12 cellular contexts compared by ENCODE assay signal in genomic region chr2:55158111-55158814, GRCh38.
DNase-seq lines count a peak whose midpoint lies in the region; ATAC-seq and TF ChIP-seq lines count a peak whose summit lies in the region.
"Had no signal": no experiment of that assay in that cellular context is flagged by ENCODE, and none has a peak within 500 bp of the region (broad histone marks: within the 10 kb centered on the region; RNA-seq: fewer than 3 reads in every experiment).

No MANE protein-coding gene starts in this region.

- CTCF ChIA-PET in Caco-2 (lab: Charles Lee) = interaction anchor here (0.7 to 1.3 kb wide), 2 partner anchors 108 to 231 kb away, joined by 3 read pairs; partner anchors contain the start of gene RTN4
- CTCF ChIA-PET in T-cell (lab: Charles Lee) = interaction anchor here (0.6 to 1.3 kb wide), 2 partner anchors 8 to 10 kb away, joined by 3 to 5 read pairs; no protein-coding TSS in a partner anchor

- BruUV-seq in Caco-2 (replicated peaks; lab: Mats Ljungman, UMichigan) = no TSS peak

- H3K9me3 ChIP-seq in Caco-2 = no peaks in the 10 kb centered on the region
- H3K9me3 ChIP-seq in OCI-LY3 (ENCODE audit: insufficient read depth, low read length) = no peaks in the 10 kb centered on the region
- H3K9me3 ChIP-seq in esophagus (ENCODE audit: control insufficient read depth in 2 of 2, insufficient read depth in 1 of 2, low read depth in 1 of 2, low read length in 1 of 2) = no peaks in the 10 kb centered on the region
- H3K9me3 ChIP-seq in skeletal muscle tissue (ENCODE audit: control insufficient read depth in 3 of 3, low read length in 3 of 3) = no peaks in the 10 kb centered on the region
- H3K9me3 ChIP-seq in ovary = no peaks in the 10 kb centered on the region
- H3K9me3 ChIP-seq: SJSA1 had no signal

- no peak overlapping the region for H3K9ac ChIP-seq in OCI-LY3 (ENCODE audit: low read length)
- no peak overlapping the region for H3K9ac ChIP-seq in skeletal muscle tissue (ENCODE audit: low read depth in 1 of 3, low read length in 3 of 3)

- H3K4me1 Mint-ChIP-seq in Caco-2 (ENCODE audit: low read depth, unreplicated experiment) (peaks cover 51% of the 10 kb centered on the region), T-cell (peaks cover 5 to 13% (median 9%) of the 10 kb centered on the region in 3 donors)

- H3K36me3 ChIP-seq in Caco-2 (ENCODE audit: control insufficient read depth, insufficient read depth, low read length) = no peaks in the 10 kb centered on the region
- no peaks in the 10 kb centered on the region for H3K36me3 ChIP-seq in OCI-LY3 (replicated peaks; ENCODE audit: low read depth, low read length)
- no peaks in the 10 kb centered on the region for H3K36me3 ChIP-seq in esophagus (ENCODE audit: control insufficient read depth in 2 of 2, insufficient read depth in 2 of 2, low read length in 1 of 2)
- H3K36me3 ChIP-seq in skeletal muscle tissue (ENCODE audit: control insufficient read depth in 3 of 3, insufficient read depth in 3 of 3, low read length in 3 of 3) = no peaks in the 10 kb centered on the region
- no peaks in the 10 kb centered on the region for H3K36me3 ChIP-seq in ovary
- H3K36me3 ChIP-seq: SJSA1, WERI-Rb-1 had no signal

- H3K79me2 ChIP-seq in OCI-LY3 (ENCODE audit: low read length) = no peaks in the 10 kb centered on the region

- H3K27me3 Mint-ChIP-seq in Caco-2 (ENCODE audit: insufficient read depth, unreplicated experiment) (no peaks in the 10 kb centered on the region), T-cell (peaks cover 0 to 2% of the 10 kb centered on the region in 2 donors)

- no peak for ATAC-seq in HG03457 (IDR thresholded peaks at IDR 0.05; ENCODE audit: unreplicated experiment)
- no peak for ATAC-seq in GM19351 (IDR thresholded peaks at IDR 0.05; ENCODE audit: unreplicated experiment)
- no peak for ATAC-seq in T-cell (replicated peaks in 1 of 4)

- H3K27me3 ChIP-seq in Caco-2 (replicated peaks; ENCODE audit: control insufficient read depth, insufficient read depth, low read length) (no peaks in the 10 kb centered on the region), OCI-LY3 (ENCODE audit: low read depth, low read length) (no peaks in the 10 kb centered on the region), esophagus (ENCODE audit: control insufficient read depth in 1 of 2, insufficient read depth in 2 of 2, low read length in 2 of 2) (no peaks in the 10 kb centered on the region), skeletal muscle tissue (ENCODE audit: control insufficient read depth in 3 of 3, insufficient read depth in 3 of 3, low read length in 3 of 3) (no peaks in the 10 kb centered on the region), ovary (no peaks in the 10 kb centered on the region)
- H3K27me3 ChIP-seq: foreskin keratinocyte, SJSA1 had no signal

- peak overlapping the region; percentile 32 for H3K4me2 ChIP-seq in OCI-LY3 (ENCODE audit: low read length)

- H3K9me3 Mint-ChIP-seq in Caco-2 (ENCODE audit: unreplicated experiment) (no peaks in the 10 kb centered on the region), T-cell (no peaks in the 10 kb centered on the region)

- POLR2A ChIA-PET in Caco-2 (lab: Charles Lee) = no interaction called here
- POLR2A ChIA-PET in T-cell (lab: Charles Lee) = no interaction called here

- no peak for TF ChIP-seq EP300 in ovary (IDR thresholded peaks at IDR 0.05)

- H3K27ac ChIP-seq in OCI-LY3 (ENCODE audit: low read length) = no peak overlapping the region
- peak overlapping the region; percentile 0 to 72 for H3K27ac ChIP-seq in esophagus (ENCODE audit: low read depth in 2 of 2, low read length in 1 of 2)
- H3K27ac ChIP-seq in skeletal muscle tissue (ENCODE audit: low read depth, low read length) = peak overlapping the region; percentile 70
- H3K27ac ChIP-seq in ovary = no peak overlapping the region
- H3K27ac ChIP-seq: foreskin keratinocyte, WERI-Rb-1 had no signal

- H3K4me3 Mint-ChIP-seq in Caco-2 (ENCODE audit: unreplicated experiment) (peak overlapping the region; percentile 34), T-cell (no peak overlapping the region)

- no peak overlapping the region for H3K4me3 ChIP-seq in Caco-2 (ENCODE audit: low read depth, low read length)
- H3K4me3 ChIP-seq in OCI-LY3 (ENCODE audit: low read length) = no peak overlapping the region
- H3K4me3 ChIP-seq in esophagus (ENCODE audit: low read depth in 1 of 2, low read length in 2 of 2) = no peak overlapping the region
- H3K4me3 ChIP-seq in skeletal muscle tissue (ENCODE audit: low read length in 3 of 3) = no peak overlapping the region
- no peak overlapping the region for H3K4me3 ChIP-seq in ovary
- H3K4me3 ChIP-seq: SJSA1 had no signal

- H2AFZ ChIP-seq in OCI-LY3 (ENCODE audit: low read depth, low read length) = no peak overlapping the region

- WGBS in esophagus, 2 donors = 69 to 70% methylated on average over 10 of the region's 10 CpGs
- 87 to 93% (median 88%) methylated on average over 10 of the region's 10 CpGs for WGBS in ovary, 3 donors

- H3K27ac Mint-ChIP-seq in Caco-2 (ENCODE audit: unreplicated experiment) (peak overlapping the region; percentile 49), T-cell (no peak overlapping the region)

- DNase-seq in Caco-2 = peak; percentile 54 to 68
- no peak for DNase-seq in ovary
- DNase-seq in T-cell = no peak
- DNase-seq: foreskin keratinocyte, NCI-H526 treated with DMSO at 0.1 percent for 48 hours, WERI-Rb-1 had no signal

- no peaks in the 10 kb centered on the region for H4K20me1 ChIP-seq in OCI-LY3 (ENCODE audit: insufficient read depth, low read length)

- no peak for TF ChIP-seq POLR2A in ovary (IDR thresholded peaks at IDR 0.05)

- H3K4me1 ChIP-seq in Caco-2 (peaks cover 65% of the 10 kb centered on the region), OCI-LY3 (ENCODE audit: low read length) (peaks cover 66% of the 10 kb centered on the region), esophagus (ENCODE audit: control insufficient read depth in 2 of 2, insufficient read depth in 2 of 2, low read length in 1 of 2) (peaks cover 7 to 22% of the 10 kb centered on the region in 2 donors), skeletal muscle tissue (ENCODE audit: control insufficient read depth in 3 of 3, insufficient read depth in 3 of 3, low read length in 3 of 3) (peaks cover 24 to 46% (median 32%) of the 10 kb centered on the region in 3 donors), ovary (ENCODE audit: insufficient read depth) (peaks cover 21% of the 10 kb centered on the region)

- no peak for TF ChIP-seq CTCF in Caco-2 (IDR thresholded peaks at IDR 0.05; ENCODE audit: insufficient read depth in 1 of 2, low read depth in 1 of 2, low read length in 1 of 2, severe bottlenecking in 1 of 2, unreplicated experiment in 1 of 2)
- TF ChIP-seq CTCF in OCI-LY3 (IDR thresholded peaks at IDR 0.05; ENCODE audit: low read depth, low read length) = no peak
- TF ChIP-seq CTCF in ovary (IDR thresholded peaks at IDR 0.05) = no peak

- H3K36me3 Mint-ChIP-seq in Caco-2 (ENCODE audit: insufficient read depth, unreplicated experiment) (no peaks in the 10 kb centered on the region), T-cell (no peaks in the 10 kb centered on the region)

- intact Hi-C loops in Caco-2 (cut with micrococcal nuclease; ENCODE audit: unreplicated experiment) = loop anchor here (1.0 kb wide), 2 partner anchors 10 to 49 kb away; no protein-coding TSS in a partner anchor
- intact Hi-C loops in ovary (cut with DNase I) = loop anchor here in 1 of 4 donors (5.0 kb wide), 1 partner anchor 46 kb away; no protein-coding TSS in a partner anchor

Comparison
In these comparisons a context has a peak if more than half of its experiments do, and no peak if none do; other contexts are left out.
1. DNase-seq: peak in Caco-2 (2 of 2); none in ovary (0 of 5) and T-cell (0 of 34).
2. H3K27ac ChIP-seq: peak in esophagus (2 of 2) and skeletal muscle tissue (single experiment); none in OCI-LY3 (single experiment) and ovary (0 of 2).